In the genomic region with DNA sequence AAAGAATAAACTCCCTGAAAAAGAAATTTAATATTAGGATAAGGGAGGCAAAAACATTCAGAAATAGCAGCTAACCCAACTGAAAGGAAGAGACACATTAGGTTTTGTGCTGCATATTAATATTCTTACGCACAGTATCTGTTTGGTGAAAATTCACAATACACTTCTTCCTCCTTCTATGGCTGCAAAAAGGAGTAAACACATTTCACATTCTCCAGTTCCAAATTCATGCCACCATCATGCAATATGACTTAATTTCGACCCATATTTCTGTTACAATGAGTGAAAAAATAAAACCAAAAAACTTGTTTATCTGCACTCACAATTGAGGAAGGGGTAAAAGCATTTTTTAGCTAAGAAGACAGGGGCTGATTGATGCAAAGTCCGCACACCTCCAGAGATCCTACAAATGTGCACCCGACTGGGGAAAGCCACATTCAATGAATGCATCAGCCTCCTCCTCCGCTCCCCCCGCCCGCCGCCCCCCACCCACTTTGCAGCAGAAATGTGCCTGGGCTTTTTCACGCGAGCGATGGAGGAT, we compare ENCODE assay signal across 8 cellular contexts. TPM values are rescaled to one million over a fixed set of nuclear protein-coding genes. Genes with fewer than 3 reads are reported as not detected.
DNase-seq lines count a peak whose midpoint lies in the region; ATAC-seq and TF ChIP-seq lines count a peak whose summit lies in the region.

No MANE protein-coding gene starts in this region.

- POLR2A ChIA-PET in IMR-90 (lab: Charles Lee; ENCODE audit: unreplicated experiment) = interaction anchor here (0.7 kb wide), 1 partner anchor 158 kb away, joined by 3 read pairs; no protein-coding TSS in a partner anchor

- H3K9ac ChIP-seq in IMR-90 (ENCODE audit: low read depth, low read length) = peak overlapping the region; percentile 98
- peak overlapping the region in 1 of 2 donors; percentile 44 for H3K9ac ChIP-seq in liver (ENCODE audit: low read depth in 1 of 2, low read length in 2 of 2)

- no peaks in the 10 kb centered on the region for H3K9me3 ChIP-seq in CD4-positive, CD25-positive, alpha-beta regulatory T cell (ENCODE audit: control insufficient read depth in 2 of 2, low read length in 2 of 2)
- no peaks in the 10 kb centered on the region for H3K9me3 ChIP-seq in IMR-90 (ENCODE audit: control insufficient read depth, insufficient read depth, low read length)
- H3K9me3 ChIP-seq in ascending aorta = no peaks in the 10 kb centered on the region
- H3K9me3 ChIP-seq in liver (ENCODE audit: control insufficient read depth in 4 of 4, low read length in 3 of 4) = no peaks in the 10 kb centered on the region
- no peaks in the 10 kb centered on the region for H3K9me3 ChIP-seq in transverse colon

- peak overlapping the region; percentile 85 for H3K56ac ChIP-seq in IMR-90 (ENCODE audit: extremely low read depth, insufficient read depth, low read length)

- no peak for TF ChIP-seq EP300 in transverse colon (IDR thresholded peaks at IDR 0.05; ENCODE audit: low read depth)

- TF ChIP-seq RAD21 in IMR-90 (IDR thresholded peaks at IDR 0.05; ENCODE audit: low read length) (no peak), liver (IDR thresholded peaks at IDR 0.05) (no peak)

- H4K91ac ChIP-seq in IMR-90 (ENCODE audit: insufficient read depth, low read depth, low read length) = no peak overlapping the region

- H2BK5ac ChIP-seq in IMR-90 (ENCODE audit: low read depth, low read length, poor library complexity, severe bottlenecking) = peak overlapping the region; percentile 90

- H2AFZ ChIP-seq in IMR-90 (replicated peaks; ENCODE audit: low read length, poor library complexity) = peak overlapping the region; percentile 85

- WGBS in IMR-90 (ENCODE audit: extremely low coverage in 2 of 2, insufficient read length in 1 of 2), 2 experiments = no CpG with 5 or more reads among the region's 11 CpGs
- 7% methylated on average over 11 of the region's 11 CpGs for WGBS in liver
- WGBS in transverse colon (ENCODE audit: low coverage in 1 of 2), 2 donors = 1 to 6% methylated on average over 2 to 11 of the region's 11 CpGs

- peak overlapping the region; percentile 5; the same call in 1 of the 2 replicates for H3K4ac ChIP-seq in IMR-90 (ENCODE audit: low read depth, low read length)

- peaks cover 2 to 25% of the 10 kb centered on the region in 2 experiments for H3K79me1 ChIP-seq in IMR-90 (ENCODE audit: low read depth in 1 of 2, low read length in 2 of 2)

- intact Hi-C loops in IMR-90 (cut with micrococcal nuclease) = loop anchor here (5.0 kb wide), 2 partner anchors 95 to 145 kb away; no protein-coding TSS in a partner anchor
- intact Hi-C loops in ascending aorta (cut with DNase I) = loop anchor here (10.0 kb wide), 3 partner anchors 248 to 672 kb away; a partner anchor contains a TSS
- intact Hi-C loops in transverse colon (cut with DNase I; ENCODE audit: low total_unique reads) = no loop called here

- no peaks in the 10 kb centered on the region for H3K27me3 Mint-ChIP-seq in CD4-positive, CD25-positive, alpha-beta regulatory T cell

- no TSS peak for BruUV-seq in IMR-90 (replicated peaks; lab: Mats Ljungman, UMichigan)

- peaks cover 48% of the 10 kb centered on the region for H3K4me1 ChIP-seq in CD4-positive, CD25-positive, alpha-beta regulatory T cell (ENCODE audit: control insufficient read depth, insufficient read depth, low read length, poor library complexity, severe bottlenecking)
- H3K4me1 ChIP-seq in IMR-90 (ENCODE audit: control insufficient read depth, insufficient read depth, low read length) (peaks cover 4% of the 10 kb centered on the region), ascending aorta (peaks cover 0 to 10% of the 10 kb centered on the region in 2 donors), liver (ENCODE audit: control insufficient read depth in 4 of 4, insufficient read depth in 4 of 4, low read length in 3 of 4) (peaks cover 5 to 40% (median 20%) of the 10 kb centered on the region in 4 donors), transverse colon (peaks cover 9 to 44% (median 24%) of the 10 kb centered on the region in 4 donors)

- no peaks in the 10 kb centered on the region for H3K9me3 Mint-ChIP-seq in CD4-positive, CD25-positive, alpha-beta regulatory T cell

- H4K8ac ChIP-seq in IMR-90 (ENCODE audit: low read depth in 2 of 2, low read length in 2 of 2) = peak overlapping the region in 1 of 2 experiments; percentile 2; a peak in 1 of 4 replicates

- peaks cover 10% of the 10 kb centered on the region for H3K36me3 Mint-ChIP-seq in CD4-positive, CD25-positive, alpha-beta regulatory T cell

- H3K27ac ChIP-seq in CD4-positive, CD25-positive, alpha-beta regulatory T cell (ENCODE audit: insufficient read depth, low read length, poor library complexity, severe bottlenecking) = peak overlapping the region; percentile 69
- H3K27ac ChIP-seq in IMR-90 (ENCODE audit: insufficient read depth, low read length) = peak overlapping the region; percentile 99
- H3K27ac ChIP-seq in ascending aorta = peak overlapping the region; percentile 90 to 95
- H3K27ac ChIP-seq in liver (ENCODE audit: low read depth in 1 of 2, low read length in 2 of 2) = no peak overlapping the region
- peak overlapping the region; percentile 88 to 95 (median 92) for H3K27ac ChIP-seq in transverse colon

- DNase-seq in CD4-positive, CD25-positive, alpha-beta regulatory T cell = peak in 2 of 3 donors; percentile 9 to 44
- DNase-seq in IMR-90 (no peak), ascending aorta (ENCODE audit: low spot score in 2 of 2) (no peak), transverse colon (no peak), OCI-M2 (lab: John Stamatoyannopoulos, UW; ENCODE audit: unreplicated experiment) (no peak)

- no peaks in the 10 kb centered on the region for H3K36me3 ChIP-seq in CD4-positive, CD25-positive, alpha-beta regulatory T cell (ENCODE audit: control insufficient read depth, insufficient read depth, low read length)
- H3K36me3 ChIP-seq in IMR-90 (ENCODE audit: control insufficient read depth, insufficient read depth, low read length) (peaks cover 3% of the 10 kb centered on the region), ascending aorta (no peaks in the 10 kb centered on the region), liver (ENCODE audit: control insufficient read depth in 4 of 4, insufficient read depth in 3 of 4, low read depth in 1 of 4, low read length in 3 of 4) (no peaks in the 10 kb centered on the region), transverse colon (no peaks in the 10 kb centered on the region)

- 0 out of 2 replicates have a peak overlapping the region, but pooled peaks have one; percentile 14 for H2AK5ac ChIP-seq in IMR-90 (ENCODE audit: low read depth, low read length)

- peak overlapping the region; percentile 91 to 100 (median 95) for H3K4me3 Mint-ChIP-seq in CD4-positive, CD25-positive, alpha-beta regulatory T cell

- peak overlapping the region; percentile 33 for H3K18ac ChIP-seq in IMR-90 (ENCODE audit: low read depth, low read length)

- dilution Hi-C loops in IMR-90 (cut with HindIII; ENCODE audit: low sequenced_read_pairs, unreplicated experiment) = no loop called here

- H4K5ac ChIP-seq in IMR-90 (ENCODE audit: low read depth, low read length) = peak overlapping the region; percentile 21; the same call in 1 of the 2 replicates

- ATAC-seq in CD4-positive, CD25-positive, alpha-beta regulatory T cell (ENCODE audit: low read depth in 2 of 2) = no peak
- ATAC-seq in IMR-90 (ENCODE audit: low read depth) (no peak), GM18498 (IDR thresholded peaks at IDR 0.05; ENCODE audit: unreplicated experiment) (no peak), GM19463 (IDR thresholded peaks at IDR 0.05; ENCODE audit: unreplicated experiment) (no peak)

- TF ChIP-seq POLR2A in IMR-90 (IDR thresholded peaks at IDR 0.05; ENCODE audit: low read depth, low read length) (no peak), transverse colon (IDR thresholded peaks at IDR 0.05) (no peak)

- H3K4me1 Mint-ChIP-seq in CD4-positive, CD25-positive, alpha-beta regulatory T cell = peaks cover 26 to 58% (median 36%) of the 10 kb centered on the region in 4 donors

- H3K4me3 ChIP-seq in CD4-positive, CD25-positive, alpha-beta regulatory T cell (ENCODE audit: low read depth, low read length) = peak overlapping the region; percentile 99
- peak overlapping the region; percentile 89 for H3K4me3 ChIP-seq in IMR-90 (ENCODE audit: insufficient read depth, low read depth, low read length)
- peak overlapping the region; percentile 84 to 98 for H3K4me3 ChIP-seq in ascending aorta
- peak overlapping the region in 2 of 3 donors; percentile 48 to 100 for H3K4me3 ChIP-seq in liver (ENCODE audit: low read depth in 1 of 3, low read length in 3 of 3)
- H3K4me3 ChIP-seq in transverse colon = peak overlapping the region; percentile 84 to 100 (median 96)

- H3K27me3 ChIP-seq in CD4-positive, CD25-positive, alpha-beta regulatory T cell (ENCODE audit: control insufficient read depth, insufficient read depth, low read length) = no peaks in the 10 kb centered on the region
- no peaks in the 10 kb centered on the region for H3K27me3 ChIP-seq in IMR-90 (ENCODE audit: control insufficient read depth, insufficient read depth, low read length)
- H3K27me3 ChIP-seq in ascending aorta = no peaks in the 10 kb centered on the region
- H3K27me3 ChIP-seq in liver (ENCODE audit: control insufficient read depth in 4 of 4, insufficient read depth in 4 of 4, low read length in 3 of 4) = no peaks in the 10 kb centered on the region
- H3K27me3 ChIP-seq in transverse colon = no peaks in the 10 kb centered on the region

- peak overlapping the region; percentile 85 to 94 (median 93) for H3K27ac Mint-ChIP-seq in CD4-positive, CD25-positive, alpha-beta regulatory T cell

- TF ChIP-seq CTCF in IMR-90 (conservative IDR thresholded peaks at IDR 0.05; ENCODE audit: low read depth, low read length) (no peak), ascending aorta (IDR thresholded peaks at IDR 0.05) (no peak), liver (IDR thresholded peaks at IDR 0.05; ENCODE audit: low read depth, low read length, missing input control) (no peak), transverse colon (IDR thresholded peaks at IDR 0.05) (no peak)

- H3K9me1 ChIP-seq in IMR-90 (ENCODE audit: insufficient read depth, low read length) = no peaks in the 10 kb centered on the region; the same call in 1 of the 2 replicates

- CTCF ChIA-PET in IMR-90 (lab: Yijun Ruan, JAX) = no interaction called here

- H3K4me2 ChIP-seq in IMR-90 (ENCODE audit: low read depth, low read length) = peak overlapping the region; percentile 97

- H2AK9ac ChIP-seq in IMR-90 (replicated peaks; ENCODE audit: low read depth, low read length, poor library complexity) = peak overlapping the region; percentile 88

- H4K20me1 ChIP-seq in IMR-90 (ENCODE audit: insufficient read depth, low read length) = peaks cover 7% of the 10 kb centered on the region; the same call in 1 of the 2 replicates

- peak overlapping the region; percentile 77; the same call in 1 of the 2 replicates for H3K23ac ChIP-seq in IMR-90 (ENCODE audit: low read depth, low read length)

- in situ Hi-C loops in IMR-90 (cut with MboI; ENCODE audit: low sequenced_read_pairs) = no loop called here
- in situ Hi-C loops in transverse colon (cut with MboI; ENCODE audit: low pct_ligation_motif_present in 1 of 4, low pct_unique_long_range_greater_than_20kb in 1 of 4, low sequenced_read_pairs in 3 of 4) = loop anchor here in 1 of 4 donors (10.0 kb wide), 1 partner anchor 182 kb away; no protein-coding TSS in a partner anchor

- peak overlapping the region; percentile 77 for H3K14ac ChIP-seq in IMR-90 (replicated peaks; ENCODE audit: low read depth, low read length)

- no peak overlapping the region for H2BK20ac ChIP-seq in IMR-90 (ENCODE audit: low read depth, low read length)

- H2BK120ac ChIP-seq in IMR-90 (ENCODE audit: low read depth, low read length) = no peak overlapping the region

- H2BK15ac ChIP-seq in IMR-90 (ENCODE audit: low read depth, low read length) = no peak overlapping the region

RNA-seq across cellular contexts. Expression of a gene that starts 1.0 kb away (rescaled TPM):
- total RNA-seq in CD4-positive, CD25-positive, alpha-beta regulatory T cell = 41.2 TPM
- polyA plus RNA-seq in CD4-positive, CD25-positive, alpha-beta regulatory T cell = 1 to 10 TPM; 4.2 to 5.6 (median 5.0) TPM
- total RNA-seq in IMR-90 (2012; rRNA removed) (6.9 and 10.6 TPM in 2 replicates), ascending aorta (14.2 TPM), liver (1 to 10 TPM; 2.4 to 4.2 TPM), transverse colon (10 to 100 TPM in 3 of 4 donors, 1 to 10 TPM in 1; 8.7 to 51.5 (median 12.9) TPM)
- polyA plus RNA-seq in IMR-90 (2012; rRNA removed) (4.1 and 4.3 TPM in 2 replicates), liver (1 to 10 TPM; 1.3 TPM)
- polyA plus RNA-seq in IMR-90 (2012; cell fraction: cytosol; rRNA removed) = 0.80 and 1.0 TPM in 2 replicates
- polyA plus RNA-seq in IMR-90 (2012; cell fraction: nucleus; rRNA removed; ENCODE audit: low replicate concordance) = 3.5 and 17.0 TPM in 2 replicates

Comparison
In these comparisons a context has a peak if more than half of its experiments do, and no peak if none do; other contexts are left out.
1. DNase-seq: peak in CD4-positive, CD25-positive, alpha-beta regulatory T cell (2 of 3); none in IMR-90 (single experiment), ascending aorta (0 of 2), transverse colon (single experiment) and OCI-M2 (single experiment).
2. H3K27ac ChIP-seq: peak in CD4-positive, CD25-positive, alpha-beta regulatory T cell (single experiment), IMR-90 (single experiment), ascending aorta (2 of 2) and transverse colon (4 of 4); none in liver (0 of 2).
3. Peak in every context shown above with its lines, with median percentiles within 50 percentile points of each other: H3K4me3 ChIP-seq.